12 cellular contexts compared by ENCODE assay signal in genomic region chr7:47807756-47808155, GRCh38.
DNase-seq lines count a peak whose midpoint lies in the region; ATAC-seq, FAIRE-seq and TF ChIP-seq lines count a peak whose summit lies in the region.
"Had no signal": no experiment of that assay in that cellular context is flagged by ENCODE, and none has a peak within 500 bp of the region (broad histone marks: within the 10 kb centered on the region; RNA-seq: fewer than 3 reads in every experiment).

No MANE protein-coding gene starts in this region.

- TF ChIP-seq CTCF in H1 (IDR thresholded peaks at IDR 0.05; ENCODE audit: control extremely low read depth in 1 of 3, insufficient read depth in 1 of 3, low read depth in 1 of 3, low read length in 3 of 3) (peak; percentile 42 to 69 (median 48); a peak in 3 of 4 replicates), tibial nerve (IDR thresholded peaks at IDR 0.05) (no peak), breast epithelium (IDR thresholded peaks at IDR 0.05) (no peak)

- DNase-seq in Right ventricle myocardium superior, result no peak
- no peak for DNase-seq in cardiac septum (ENCODE audit: low spot score)
- peak; percentile 15 to 16 for DNase-seq in Kasumi-1 (lab: John Stamatoyannopoulos, UW)
- DNase-seq in H1 (ENCODE audit: low read depth in 1 of 2, low spot score in 2 of 2), result no peak
- DNase-seq in tibial nerve (ENCODE audit: low spot score in 2 of 2), result no peak
- DNase-seq in T-helper 1 cell, result no peak
- no peak for DNase-seq in breast epithelium (ENCODE audit: low spot score in 2 of 2)
- DNase-seq: activated T-cell treated with anti-CD3 and anti-CD28 coated beads, Interleukin-2, amount 50 U/mL, for 1 hour; NCI-H2171 treated with DMSO at 0.1 percent for 48 hours; transverse colon had no signal

- intact Hi-C loops in Right ventricle myocardium superior (cut with DNase I), result no loop called here
- intact Hi-C loops in cardiac septum (cut with DNase I), result no loop called here
- intact Hi-C loops in breast epithelium (cut with DNase I; ENCODE audit: low total_unique reads), result no loop called here

- H2BK20ac ChIP-seq in H1 (ENCODE audit: low read length), result no peak overlapping the region

- CTCF ChIA-PET in H1 (lab: Charles Lee; ENCODE audit: partially characterized antibody), result interaction anchor here (0.7 to 1.2 kb wide), 4 partner anchors 10 to 117 kb away, joined by 3 to 5 read pairs (median 4); no protein-coding TSS in a partner anchor

- WGBS in H1 (ENCODE audit: extremely low coverage in 1 of 2, insufficient coverage in 1 of 2, insufficient read length in 1 of 2, insufficient replicate concordance in 2 of 2, low coverage in 1 of 2, low lambda C conversion rate in 2 of 2, missing lambda C conversion rate in 1 of 2), 2 experiments, result 84% methylated on average over 5 of the region's 5 CpGs; no CpG with 5 or more reads in 1 of the 2 experiments
- WGBS in tibial nerve, 2 donors, result 81 to 89% methylated on average over 5 of the region's 5 CpGs

- no peak for TF ChIP-seq POLR2A in H1 (IDR thresholded peaks at IDR 0.05; ENCODE audit: control extremely low read depth in 1 of 2, low read depth in 2 of 2, low read length in 2 of 2)
- TF ChIP-seq POLR2A in tibial nerve (IDR thresholded peaks at IDR 0.05), result no peak
- no peak for TF ChIP-seq POLR2A in breast epithelium (IDR thresholded peaks at IDR 0.05)

- H2BK120ac ChIP-seq in H1 (replicated peaks; ENCODE audit: low read depth, low read length), result no peak overlapping the region

- H3K4me1 ChIP-seq in H1 (replicated peaks in 1 of 4; ENCODE audit: control insufficient read depth in 3 of 4, insufficient read depth in 4 of 4, low read length in 3 of 4) (no peaks in the 10 kb centered on the region), tibial nerve (peaks cover 0 to 26% (median 4%) of the 10 kb centered on the region in 4 donors), breast epithelium (no peaks in the 10 kb centered on the region)
- H3K4me1 ChIP-seq: HAP-1 had no signal

- H3K36me3 ChIP-seq in H1 (ENCODE audit: control insufficient read depth in 2 of 4, insufficient read depth in 4 of 4, low read length in 3 of 4) (no peaks in the 10 kb centered on the region), tibial nerve (no peaks in the 10 kb centered on the region), breast epithelium (no peaks in the 10 kb centered on the region)
- H3K36me3 ChIP-seq: HAP-1, transverse colon had no signal

- no peak overlapping the region for H2BK15ac ChIP-seq in H1 (ENCODE audit: low read length)

- H2AFZ ChIP-seq in H1 (ENCODE audit: low read length), result peak overlapping the region; percentile 72; the same call in 1 of the 2 replicates

- H3K27ac ChIP-seq in H1 (ENCODE audit: low read depth, low read length) (no peak overlapping the region), tibial nerve (peak overlapping the region in 3 of 4 donors; percentile 11 to 75 (median 44)), breast epithelium (no peak overlapping the region)

- H3K4me2 ChIP-seq in H1 (ENCODE audit: insufficient read depth in 1 of 2, low read depth in 2 of 2, low read length in 2 of 2), result no peak overlapping the region

- no peak overlapping the region; the same call in 1 of the 2 replicates for H4K8ac ChIP-seq in H1 (ENCODE audit: extremely low read depth, insufficient read depth, low read length)

- no peak for FAIRE-seq in H1 (lab: Jason Lieb, UNC)

- H4K91ac ChIP-seq in H1 (replicated peaks; ENCODE audit: insufficient read length, low read length), result no peak overlapping the region

- H3K56ac ChIP-seq in H1 (replicated peaks; ENCODE audit: insufficient read length, low read depth, low read length), result no peak overlapping the region

- no peaks in the 10 kb centered on the region for H3K23me2 ChIP-seq in H1 (ENCODE audit: low read depth, low read length)

- H3K79me2 ChIP-seq in H1 (ENCODE audit: control insufficient read depth in 1 of 2, insufficient read depth in 2 of 2, low read length in 2 of 2), result no peaks in the 10 kb centered on the region

- no peak overlapping the region for H3K18ac ChIP-seq in H1 (ENCODE audit: extremely low read depth, low read length)

- TF ChIP-seq EP300 in H1 (IDR thresholded peaks at IDR 0.05; ENCODE audit: borderline replicate concordance in 1 of 2, low read depth in 2 of 2, low read length in 2 of 2) (no peak), tibial nerve (IDR thresholded peaks at IDR 0.05) (no peak)

- no peaks in the 10 kb centered on the region for H4K20me1 ChIP-seq in H1 (replicated peaks in 1 of 2; ENCODE audit: control insufficient read depth in 1 of 2, insufficient read depth in 2 of 2, low read length in 2 of 2)

- H2AK5ac ChIP-seq in H1 (ENCODE audit: low read depth, low read length), result no peak overlapping the region

- H3K27me3 ChIP-seq in H1 (replicated peaks in 1 of 4; ENCODE audit: control insufficient read depth in 3 of 4, extremely low read depth in 1 of 4, insufficient read depth in 3 of 4, low read length in 3 of 4) (no peaks in the 10 kb centered on the region), tibial nerve (no peaks in the 10 kb centered on the region), breast epithelium (no peaks in the 10 kb centered on the region)
- H3K27me3 ChIP-seq: transverse colon had no signal

- H2BK12ac ChIP-seq in H1 (ENCODE audit: low read depth, low read length), result no peak overlapping the region

- POLR2A ChIA-PET in H1 (lab: Charles Lee; ENCODE audit: partially characterized antibody), result no interaction called here

- no peaks in the 10 kb centered on the region for H3K79me1 ChIP-seq in H1 (ENCODE audit: low read depth, low read length)

- H3K23ac ChIP-seq in H1 (ENCODE audit: insufficient read length), result no peak overlapping the region

- TF ChIP-seq RAD21 in H1 (IDR thresholded peaks at IDR 0.05 in 1 of 2, conservative IDR thresholded peaks at IDR 0.05 in 1 of 2; ENCODE audit: low read depth in 2 of 2, low read length in 2 of 2), result peak; percentile 55 to 57

- no peak overlapping the region for H3K9ac ChIP-seq in H1 (replicated peaks in 1 of 4; ENCODE audit: extremely low read depth in 1 of 4, low read depth in 3 of 4, low read length in 3 of 4)

- no peak overlapping the region for H2BK5ac ChIP-seq in H1 (ENCODE audit: low read depth, low read length)

- H3K4me3 ChIP-seq in H1 (ENCODE audit: extremely low read depth in 1 of 4, insufficient read depth in 2 of 4, low read depth in 3 of 4, low read length in 4 of 4), result no peak overlapping the region
- H3K4me3 ChIP-seq in tibial nerve, result peak overlapping the region in 1 of 4 donors; percentile 34
- H3K4me3 ChIP-seq in breast epithelium, result peak overlapping the region in 1 of 3 donors; percentile 23
- H3K4me3 ChIP-seq: HAP-1, transverse colon had no signal

- no peak overlapping the region for H4K5ac ChIP-seq in H1 (ENCODE audit: insufficient read length, low read depth, low read length)

- H3K4ac ChIP-seq in H1 (replicated peaks; ENCODE audit: insufficient read length, low read depth, low read length), result no peak overlapping the region

- no peaks in the 10 kb centered on the region for H3K9me3 ChIP-seq in H1 (ENCODE audit: insufficient read depth in 2 of 2, low read depth in 1 of 2, low read length in 1 of 2)
- no peaks in the 10 kb centered on the region for H3K9me3 ChIP-seq in tibial nerve
- H3K9me3 ChIP-seq in breast epithelium, result no peaks in the 10 kb centered on the region
- H3K9me3 ChIP-seq: HAP-1, transverse colon had no signal

- no peak overlapping the region for H3K14ac ChIP-seq in H1 (ENCODE audit: insufficient read length)

- ATAC-seq in Right ventricle myocardium superior (ENCODE audit: poor library complexity), result peak; percentile 3
- no peak for ATAC-seq in GM18909 (IDR thresholded peaks at IDR 0.05; ENCODE audit: poor library complexity, unreplicated experiment)

TF ChIP-seq in H1, 55 proteins besides CTCF, POLR2A, EP300 and RAD21 (continues in another document):
- TF ChIP-seq ZNF274 (IDR thresholded peaks at IDR 0.05; ENCODE audit: borderline replicate concordance, extremely low read depth, low read length), result no peak

Comparison
In these comparisons a context has a peak if more than half of its experiments do, and no peak if none do; other contexts are left out.
1. DNase-seq: peak in Kasumi-1 (2 of 2); none in Right ventricle myocardium superior (single experiment), cardiac septum (single experiment), H1 (0 of 2), tibial nerve (0 of 2), T-helper 1 cell (0 of 5) and breast epithelium (0 of 2).
2. H3K27ac ChIP-seq: peak in tibial nerve (3 of 4); none in H1 (single experiment) and breast epithelium (0 of 2).
3. CTCF ChIP-seq: peak in H1 (3 of 3); none in tibial nerve (0 of 5) and breast epithelium (0 of 3).